In genomic region chr11:22785251-22785650, GRCh38 we compare ENCODE assay signal across 2 cellular contexts.
TF ChIP-seq lines count a peak whose summit lies in the region.

No MANE protein-coding gene starts in this region.

TF ChIP-seq in GM12891, 5 proteins besides CTCF, POLR2A, EP300 and RAD21:
- TF ChIP-seq PAX5 (IDR thresholded peaks at IDR 0.05; ENCODE audit: insufficient read depth, low read length, severe bottlenecking), result no peak
- no peak for TF ChIP-seq TAF1 (IDR thresholded peaks at IDR 0.05; ENCODE audit: low read depth, low read length)
- no peak for TF ChIP-seq SPI1 (IDR thresholded peaks at IDR 0.05; ENCODE audit: low read depth, low read length)
- TF ChIP-seq POLR2AphosphoS5 (IDR thresholded peaks at IDR 0.05; ENCODE audit: low read depth, low read length), result no peak
- TF ChIP-seq POU2F2 (IDR thresholded peaks at IDR 0.05; ENCODE audit: low read depth, low read length), result no peak
TF ChIP-seq in GM12891: peak in this region for 0.

TF ChIP-seq in endothelial cell of umbilical vein, 7 proteins besides CTCF, POLR2A, EP300 and RAD21:
- TF ChIP-seq POLR2AphosphoS5 (IDR thresholded peaks at IDR 0.05; ENCODE audit: insufficient read depth, low read depth, low read length), result no peak
- TF ChIP-seq JUN (IDR thresholded peaks at IDR 0.05; ENCODE audit: borderline replicate concordance, insufficient read depth, insufficient read length, low read depth), result peak; percentile 41
- TF ChIP-seq, protein P1, sequence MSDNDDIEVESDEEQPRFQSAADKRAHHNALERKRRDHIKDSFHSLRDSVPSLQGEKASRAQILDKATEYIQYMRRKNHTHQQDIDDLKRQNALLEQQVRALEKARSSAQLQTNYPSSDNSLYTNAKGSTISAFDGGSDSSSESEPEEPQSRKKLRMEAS (IDR thresholded peaks at IDR 0.05; ENCODE audit: insufficient read depth, insufficient read length), result no peak
- TF ChIP-seq GATA2 (IDR thresholded peaks at IDR 0.05; ENCODE audit: insufficient read depth, insufficient read length, low read depth, low read length), result peak; percentile 35
- peak; percentile 89 for TF ChIP-seq FOS (IDR thresholded peaks at IDR 0.05; ENCODE audit: borderline replicate concordance, insufficient read depth, low read length)
- TF ChIP-seq MYC (IDR thresholded peaks at IDR 0.05; ENCODE audit: low read depth, low read length), result no peak
- TF ChIP-seq EZH2 (IDR thresholded peaks at IDR 0.05; ENCODE audit: borderline replicate concordance, low read depth, low read length, severe bottlenecking), result no peak
